In the genomic region with DNA sequence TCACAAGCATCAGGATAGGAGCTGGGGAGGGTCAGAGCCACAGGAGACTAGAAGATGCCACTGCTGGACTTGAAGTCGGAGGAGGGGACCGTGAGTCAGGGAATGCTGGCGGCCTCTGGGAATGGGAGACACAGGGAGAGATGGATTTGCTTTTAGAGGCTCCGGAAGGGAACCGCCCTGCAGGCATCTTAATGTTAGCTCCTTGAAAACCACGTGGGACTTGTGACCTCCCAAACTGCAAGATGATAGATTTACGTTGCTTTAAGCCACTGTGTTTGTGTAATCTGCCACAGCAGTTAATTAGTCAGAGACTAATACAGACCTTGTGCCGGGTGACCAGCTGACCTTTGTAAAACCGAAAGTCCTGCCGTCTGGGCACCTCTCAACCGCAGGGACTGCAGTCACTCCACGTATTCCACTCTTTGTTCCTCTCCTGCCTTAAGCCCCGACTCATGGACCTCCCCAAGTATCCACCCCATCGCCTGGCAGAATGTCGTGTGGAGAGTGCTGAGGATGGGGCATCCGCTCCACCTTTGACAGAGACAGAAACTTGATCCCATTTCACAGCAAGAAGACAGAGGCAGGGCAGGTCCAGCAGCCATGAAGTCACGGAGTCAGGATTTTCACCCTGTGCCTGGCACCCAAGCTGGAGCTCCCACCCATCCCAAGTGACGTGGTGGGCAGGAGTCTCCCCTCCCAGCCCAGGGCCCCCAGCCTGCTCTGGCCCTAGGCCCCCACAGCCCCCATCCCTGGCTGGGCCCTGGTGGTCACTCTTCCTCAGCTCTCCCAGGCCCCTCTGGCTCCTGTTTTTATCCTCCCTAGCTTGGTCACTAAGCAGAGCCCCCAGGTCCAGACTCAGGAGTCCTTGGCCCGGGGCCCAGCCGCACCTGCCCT, we compare ENCODE assay signal across 1 cellular context.
TF ChIP-seq lines count a peak whose summit lies in the region.

No MANE protein-coding gene starts in this region.

TF ChIP-seq in K562, 482 proteins besides CTCF, POLR2A, EP300 and RAD21 (continued from another document and continues in another):
- TF ChIP-seq, protein P1, sequence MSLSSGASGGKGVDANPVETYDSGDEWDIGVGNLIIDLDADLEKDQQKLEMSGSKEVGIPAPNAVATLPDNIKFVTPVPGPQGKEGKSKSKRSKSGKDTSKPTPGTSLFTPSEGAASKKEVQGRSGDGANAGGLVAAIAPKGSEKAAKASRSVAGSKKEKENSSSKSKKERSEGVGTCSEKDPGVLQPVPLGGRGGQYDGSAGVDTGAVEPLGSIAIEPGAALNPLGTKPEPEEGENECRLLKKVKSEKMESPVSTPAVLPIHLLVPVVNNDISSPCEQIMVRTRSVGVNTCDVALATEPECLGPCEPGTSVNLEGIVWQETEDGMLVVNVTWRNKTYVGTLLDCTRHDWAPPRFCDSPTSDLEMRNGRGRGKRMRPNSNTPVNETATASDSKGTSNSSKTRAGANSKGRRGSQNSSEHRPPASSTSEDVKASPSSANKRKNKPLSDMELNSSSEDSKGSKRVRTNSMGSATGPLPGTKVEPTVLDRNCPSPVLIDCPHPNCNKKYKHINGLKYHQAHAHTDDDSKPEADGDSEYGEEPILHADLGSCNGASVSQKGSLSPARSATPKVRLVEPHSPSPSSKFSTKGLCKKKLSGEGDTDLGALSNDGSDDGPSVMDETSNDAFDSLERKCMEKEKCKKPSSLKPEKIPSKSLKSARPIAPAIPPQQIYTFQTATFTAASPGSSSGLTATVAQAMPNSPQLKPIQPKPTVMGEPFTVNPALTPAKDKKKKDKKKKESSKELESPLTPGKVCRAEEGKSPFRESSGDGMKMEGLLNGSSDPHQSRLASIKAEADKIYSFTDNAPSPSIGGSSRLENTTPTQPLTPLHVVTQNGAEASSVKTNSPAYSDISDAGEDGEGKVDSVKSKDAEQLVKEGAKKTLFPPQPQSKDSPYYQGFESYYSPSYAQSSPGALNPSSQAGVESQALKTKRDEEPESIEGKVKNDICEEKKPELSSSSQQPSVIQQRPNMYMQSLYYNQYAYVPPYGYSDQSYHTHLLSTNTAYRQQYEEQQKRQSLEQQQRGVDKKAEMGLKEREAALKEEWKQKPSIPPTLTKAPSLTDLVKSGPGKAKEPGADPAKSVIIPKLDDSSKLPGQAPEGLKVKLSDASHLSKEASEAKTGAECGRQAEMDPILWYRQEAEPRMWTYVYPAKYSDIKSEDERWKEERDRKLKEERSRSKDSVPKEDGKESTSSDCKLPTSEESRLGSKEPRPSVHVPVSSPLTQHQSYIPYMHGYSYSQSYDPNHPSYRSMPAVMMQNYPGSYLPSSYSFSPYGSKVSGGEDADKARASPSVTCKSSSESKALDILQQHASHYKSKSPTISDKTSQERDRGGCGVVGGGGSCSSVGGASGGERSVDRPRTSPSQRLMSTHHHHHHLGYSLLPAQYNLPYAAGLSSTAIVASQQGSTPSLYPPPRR (CRISPR knock-in tag; IDR thresholded peaks at IDR 0.05; ENCODE audit: borderline replicate concordance) = peak; percentile 100
- TF ChIP-seq RBM25 (IDR thresholded peaks at IDR 0.05; ENCODE audit: low read depth, low read length, severe bottlenecking) (no peak), FOXP4 (CRISPR knock-in tag; IDR thresholded peaks at IDR 0.05; ENCODE audit: borderline replicate concordance) (no peak), MTA3 (IDR thresholded peaks at IDR 0.05; ENCODE audit: borderline replicate concordance) (peak; percentile 57; the same call in 1 of the 2 replicates), STAG1 (CRISPR knock-in tag; IDR thresholded peaks at IDR 0.05; ENCODE audit: borderline replicate concordance) (no peak), DNMT1 (IDR thresholded peaks at IDR 0.05) (no peak), RCOR1 (IDR thresholded peaks at IDR 0.05; ENCODE audit: borderline replicate concordance in 1 of 2, low read depth in 2 of 2, low read length in 2 of 2) (peak in 1 of 2 experiments; percentile 50; a peak in 1 of 4 replicates), ELF2 (CRISPR knock-in tag; IDR thresholded peaks at IDR 0.05) (no peak), E2F6 (IDR thresholded peaks at IDR 0.05; ENCODE audit: borderline replicate concordance in 1 of 2, extremely low read depth in 1 of 2, insufficient read depth in 1 of 2, insufficient read length in 1 of 2, low read depth in 1 of 2, low read length in 1 of 2, poor library complexity in 1 of 2, severe bottlenecking in 1 of 2) (peak in 1 of 2 experiments; percentile 19), ZSCAN29 (IDR thresholded peaks at IDR 0.05) (no peak), ZNF217 (CRISPR knock-in tag; IDR thresholded peaks at IDR 0.05) (no peak), HNRNPLL (IDR thresholded peaks at IDR 0.05; ENCODE audit: low read depth, low read length, poor library complexity, severe bottlenecking) (no peak), GTF3C2 (IDR thresholded peaks at IDR 0.05; ENCODE audit: borderline replicate concordance, extremely low read depth, insufficient read length) (no peak), KLF13 (tag; IDR thresholded peaks at IDR 0.05; ENCODE audit: borderline replicate concordance, low read depth) (no peak), SMC3 (conservative IDR thresholded peaks at IDR 0.05; ENCODE audit: insufficient read depth, low read depth, low read length) (no peak), PML (IDR thresholded peaks at IDR 0.05; ENCODE audit: low read length) (no peak), SRSF7 (optimal IDR thresholded peaks at IDR 0.05; ENCODE audit: low read depth, low read length) (no peak), HMG20B (CRISPR knock-in tag; IDR thresholded peaks at IDR 0.05) (no peak), LCOR (CRISPR knock-in tag; IDR thresholded peaks at IDR 0.05) (0 out of 2 replicates have a peak, but pooled peaks have one; percentile 45), BRD9 (IDR thresholded peaks at IDR 0.05; ENCODE audit: low read depth, partially characterized antibody) (no peak), ZEB2 (IDR thresholded peaks at IDR 0.05) (no peak), U2AF2 (optimal IDR thresholded peaks at IDR 0.05; ENCODE audit: low read depth, low read length) (no peak), MTA2 (IDR thresholded peaks at IDR 0.05; ENCODE audit: low read depth) (no peak), RAD51 (IDR thresholded peaks at IDR 0.05; ENCODE audit: borderline replicate concordance, low read depth) (peak; percentile 49; the same call in 1 of the 2 replicates), CHD2 (IDR thresholded peaks at IDR 0.05; ENCODE audit: low read depth, low read length) (no peak), NCOA6 (IDR thresholded peaks at IDR 0.05) (no peak), GABPA (tag; conservative IDR thresholded peaks at IDR 0.05; ENCODE audit: low read depth) (no peak)
- TF ChIP-seq, protein P2, sequence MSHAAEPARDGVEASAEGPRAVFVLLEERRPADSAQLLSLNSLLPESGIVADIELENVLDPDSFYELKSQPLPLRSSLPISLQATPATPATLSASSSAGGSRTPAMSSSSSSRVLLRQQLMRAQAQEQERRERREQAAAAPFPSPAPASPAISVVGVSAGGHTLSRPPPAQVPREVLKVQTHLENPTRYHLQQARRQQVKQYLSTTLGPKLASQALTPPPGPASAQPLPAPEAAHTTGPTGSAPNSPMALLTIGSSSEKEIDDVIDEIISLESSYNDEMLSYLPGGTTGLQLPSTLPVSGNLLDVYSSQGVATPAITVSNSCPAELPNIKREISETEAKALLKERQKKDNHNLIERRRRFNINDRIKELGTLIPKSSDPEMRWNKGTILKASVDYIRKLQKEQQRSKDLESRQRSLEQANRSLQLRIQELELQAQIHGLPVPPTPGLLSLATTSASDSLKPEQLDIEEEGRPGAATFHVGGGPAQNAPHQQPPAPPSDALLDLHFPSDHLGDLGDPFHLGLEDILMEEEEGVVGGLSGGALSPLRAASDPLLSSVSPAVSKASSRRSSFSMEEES (CRISPR knock-in tag; IDR thresholded peaks at IDR 0.05) = no peak
- TF ChIP-seq, protein P3, sequence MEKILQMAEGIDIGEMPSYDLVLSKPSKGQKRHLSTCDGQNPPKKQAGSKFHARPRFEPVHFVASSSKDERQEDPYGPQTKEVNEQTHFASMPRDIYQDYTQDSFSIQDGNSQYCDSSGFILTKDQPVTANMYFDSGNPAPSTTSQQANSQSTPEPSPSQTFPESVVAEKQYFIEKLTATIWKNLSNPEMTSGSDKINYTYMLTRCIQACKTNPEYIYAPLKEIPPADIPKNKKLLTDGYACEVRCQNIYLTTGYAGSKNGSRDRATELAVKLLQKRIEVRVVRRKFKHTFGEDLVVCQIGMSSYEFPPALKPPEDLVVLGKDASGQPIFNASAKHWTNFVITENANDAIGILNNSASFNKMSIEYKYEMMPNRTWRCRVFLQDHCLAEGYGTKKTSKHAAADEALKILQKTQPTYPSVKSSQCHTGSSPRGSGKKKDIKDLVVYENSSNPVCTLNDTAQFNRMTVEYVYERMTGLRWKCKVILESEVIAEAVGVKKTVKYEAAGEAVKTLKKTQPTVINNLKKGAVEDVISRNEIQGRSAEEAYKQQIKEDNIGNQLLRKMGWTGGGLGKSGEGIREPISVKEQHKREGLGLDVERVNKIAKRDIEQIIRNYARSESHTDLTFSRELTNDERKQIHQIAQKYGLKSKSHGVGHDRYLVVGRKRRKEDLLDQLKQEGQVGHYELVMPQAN (IDR thresholded peaks at IDR 0.05; ENCODE audit: borderline replicate concordance) = no peak
- TF ChIP-seq, protein P4, sequence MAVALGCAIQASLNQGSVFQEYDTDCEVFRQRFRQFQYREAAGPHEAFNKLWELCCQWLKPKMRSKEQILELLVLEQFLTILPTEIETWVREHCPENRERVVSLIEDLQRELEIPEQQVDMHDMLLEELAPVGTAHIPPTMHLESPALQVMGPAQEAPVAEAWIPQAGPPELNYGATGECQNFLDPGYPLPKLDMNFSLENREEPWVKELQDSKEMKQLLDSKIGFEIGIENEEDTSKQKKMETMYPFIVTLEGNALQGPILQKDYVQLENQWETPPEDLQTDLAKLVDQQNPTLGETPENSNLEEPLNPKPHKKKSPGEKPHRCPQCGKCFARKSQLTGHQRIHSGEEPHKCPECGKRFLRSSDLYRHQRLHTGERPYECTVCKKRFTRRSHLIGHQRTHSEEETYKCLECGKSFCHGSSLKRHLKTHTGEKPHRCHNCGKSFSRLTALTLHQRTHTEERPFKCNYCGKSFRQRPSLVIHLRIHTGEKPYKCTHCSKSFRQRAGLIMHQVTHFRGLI (CRISPR knock-in tag; IDR thresholded peaks at IDR 0.05) = no peak
- TF ChIP-seq, protein P5, sequence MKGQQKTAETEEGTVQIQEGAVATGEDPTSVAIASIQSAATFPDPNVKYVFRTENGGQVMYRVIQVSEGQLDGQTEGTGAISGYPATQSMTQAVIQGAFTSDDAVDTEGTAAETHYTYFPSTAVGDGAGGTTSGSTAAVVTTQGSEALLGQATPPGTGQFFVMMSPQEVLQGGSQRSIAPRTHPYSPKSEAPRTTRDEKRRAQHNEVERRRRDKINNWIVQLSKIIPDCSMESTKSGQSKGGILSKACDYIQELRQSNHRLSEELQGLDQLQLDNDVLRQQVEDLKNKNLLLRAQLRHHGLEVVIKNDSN (CRISPR knock-in tag; IDR thresholded peaks at IDR 0.05) = peak; percentile 74
- TF ChIP-seq, protein P6, sequence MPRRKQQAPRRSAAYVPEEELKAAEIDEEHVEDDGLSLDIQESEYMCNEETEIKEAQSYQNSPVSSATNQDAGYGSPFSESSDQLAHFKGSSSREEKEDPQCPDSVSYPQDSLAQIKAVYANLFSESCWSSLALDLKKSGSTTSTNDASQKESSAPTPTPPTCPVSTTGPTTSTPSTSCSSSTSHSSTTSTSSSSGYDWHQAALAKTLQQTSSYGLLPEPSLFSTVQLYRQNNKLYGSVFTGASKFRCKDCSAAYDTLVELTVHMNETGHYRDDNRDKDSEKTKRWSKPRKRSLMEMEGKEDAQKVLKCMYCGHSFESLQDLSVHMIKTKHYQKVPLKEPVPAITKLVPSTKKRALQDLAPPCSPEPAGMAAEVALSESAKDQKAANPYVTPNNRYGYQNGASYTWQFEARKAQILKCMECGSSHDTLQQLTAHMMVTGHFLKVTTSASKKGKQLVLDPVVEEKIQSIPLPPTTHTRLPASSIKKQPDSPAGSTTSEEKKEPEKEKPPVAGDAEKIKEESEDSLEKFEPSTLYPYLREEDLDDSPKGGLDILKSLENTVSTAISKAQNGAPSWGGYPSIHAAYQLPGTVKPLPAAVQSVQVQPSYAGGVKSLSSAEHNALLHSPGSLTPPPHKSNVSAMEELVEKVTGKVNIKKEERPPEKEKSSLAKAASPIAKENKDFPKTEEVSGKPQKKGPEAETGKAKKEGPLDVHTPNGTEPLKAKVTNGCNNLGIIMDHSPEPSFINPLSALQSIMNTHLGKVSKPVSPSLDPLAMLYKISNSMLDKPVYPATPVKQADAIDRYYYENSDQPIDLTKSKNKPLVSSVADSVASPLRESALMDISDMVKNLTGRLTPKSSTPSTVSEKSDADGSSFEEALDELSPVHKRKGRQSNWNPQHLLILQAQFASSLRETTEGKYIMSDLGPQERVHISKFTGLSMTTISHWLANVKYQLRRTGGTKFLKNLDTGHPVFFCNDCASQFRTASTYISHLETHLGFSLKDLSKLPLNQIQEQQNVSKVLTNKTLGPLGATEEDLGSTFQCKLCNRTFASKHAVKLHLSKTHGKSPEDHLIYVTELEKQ (CRISPR knock-in tag; IDR thresholded peaks at IDR 0.05) = no peak
